ENCODE assay signal across 8 cellular contexts in genomic region chr1:75615664-75616435, GRCh38. TPM values are rescaled to one million over a fixed set of nuclear protein-coding genes. Genes with fewer than 3 reads are reported as not detected.
DNase-seq lines count a peak whose midpoint lies in the region; ATAC-seq, FAIRE-seq and TF ChIP-seq lines count a peak whose summit lies in the region.

No MANE protein-coding gene starts in this region.

- DNase-seq in GM12891 (ENCODE audit: insufficient read length, low spot score) (peak; percentile 46), T-helper 17 cell (peak in 1 of 3 donors; percentile 9), lower leg skin (ENCODE audit: low spot score in 2 of 2) (peak in 1 of 2 donors; percentile 80), thoracic aorta (ENCODE audit: low spot score) (no peak), G401 (ENCODE audit: low spot score) (no peak), NOMO-1 treated with dmso at 0.1 percent for 144 hours (lab: John Stamatoyannopoulos, UW; ENCODE audit: unreplicated experiment) (no peak)

- H3K27me3 ChIP-seq in duodenal mucosa (ENCODE audit: control insufficient read depth in 1 of 2, insufficient read depth in 2 of 2, low read length in 2 of 2): peaks cover 32 to 62% of the 10 kb centered on the region in 2 donors
- H3K27me3 ChIP-seq in thoracic aorta (replicated peaks; ENCODE audit: insufficient read depth): no peaks in the 10 kb centered on the region

- no peak for TF ChIP-seq CTCF in lower leg skin (IDR thresholded peaks at IDR 0.05)
- TF ChIP-seq CTCF in thoracic aorta (IDR thresholded peaks at IDR 0.05): no peak

- TF ChIP-seq POLR2A in GM12891 (IDR thresholded peaks at IDR 0.05; ENCODE audit: low read depth, low read length) (no peak), lower leg skin (IDR thresholded peaks at IDR 0.05) (no peak)

- H3K36me3 ChIP-seq in duodenal mucosa (ENCODE audit: control insufficient read depth in 1 of 2, insufficient read depth in 2 of 2, low read length in 2 of 2): no peaks in the 10 kb centered on the region
- no peaks in the 10 kb centered on the region for H3K36me3 ChIP-seq in thoracic aorta

- no peaks in the 10 kb centered on the region for H3K9me3 ChIP-seq in T-helper 17 cell (ENCODE audit: control insufficient read depth, low read length, poor library complexity, severe bottlenecking)
- H3K9me3 ChIP-seq in duodenal mucosa (ENCODE audit: control insufficient read depth in 1 of 2, low read length in 2 of 2): no peaks in the 10 kb centered on the region
- H3K9me3 ChIP-seq in thoracic aorta: no peaks in the 10 kb centered on the region

- peaks cover 70% of the 10 kb centered on the region for H3K27me3 Mint-ChIP-seq in T-helper 17 cell

- peak overlapping the region; percentile 33 to 60 for H3K4me3 ChIP-seq in duodenal mucosa (ENCODE audit: low read depth in 1 of 2, low read length in 2 of 2)
- peak overlapping the region; percentile 14 for H3K4me3 ChIP-seq in lower leg skin (ENCODE audit: low read depth, poor library complexity, severe bottlenecking)
- peak overlapping the region; percentile 78 for H3K4me3 ChIP-seq in thoracic aorta

- intact Hi-C loops in lower leg skin (cut with DNase I; ENCODE audit: low total_unique reads): no loop called here

- FAIRE-seq in GM12891 (lab: Jason Lieb, UNC): no peak

- H3K4me3 Mint-ChIP-seq in T-helper 17 cell: peak overlapping the region; percentile 77

- H3K36me3 Mint-ChIP-seq in T-helper 17 cell (ENCODE audit: low read depth): peaks cover 9% of the 10 kb centered on the region

- H3K27ac ChIP-seq in duodenal mucosa (ENCODE audit: low read depth, low read length) (no peak overlapping the region), thoracic aorta (no peak overlapping the region)

- no peak overlapping the region for H3K27ac Mint-ChIP-seq in T-helper 17 cell

- 0% methylated on average over 27 to 30 of the region's 72 CpGs for WGBS in lower leg skin, 2 donors

- in situ Hi-C loops in G401 (cut with HindIII; ENCODE audit: low sequenced_read_pairs): no loop called here

- no peak overlapping the region for H3K9ac ChIP-seq in duodenal mucosa (ENCODE audit: low read depth in 1 of 2, low read length in 2 of 2)

- peak; percentile 44 for ATAC-seq in HG02884 (IDR thresholded peaks at IDR 0.05; ENCODE audit: unreplicated experiment)
- ATAC-seq in T-helper 17 cell: peak; percentile 69
- no peak for ATAC-seq in thoracic aorta (ENCODE audit: insufficient number of reproducible peaks, low FRiP score, low read depth)

- H3K4me1 ChIP-seq in duodenal mucosa (ENCODE audit: control insufficient read depth in 1 of 2, insufficient read depth in 2 of 2, low read length in 2 of 2) (peaks cover 13 to 16% of the 10 kb centered on the region in 2 donors), thoracic aorta (ENCODE audit: control insufficient read depth in 1 of 2, low read depth in 2 of 2) (peaks cover 5 to 26% of the 10 kb centered on the region in 2 donors)

- peaks cover 16% of the 10 kb centered on the region for H3K4me1 Mint-ChIP-seq in T-helper 17 cell

TF ChIP-seq in GM12891, 5 proteins besides CTCF, POLR2A, EP300 and RAD21:
- TF ChIP-seq POLR2AphosphoS5 (IDR thresholded peaks at IDR 0.05; ENCODE audit: low read depth, low read length) (no peak), PAX5 (IDR thresholded peaks at IDR 0.05; ENCODE audit: insufficient read depth, low read length, severe bottlenecking) (no peak), SPI1 (IDR thresholded peaks at IDR 0.05; ENCODE audit: low read depth, low read length) (no peak), TAF1 (IDR thresholded peaks at IDR 0.05; ENCODE audit: low read depth, low read length) (no peak), POU2F2 (IDR thresholded peaks at IDR 0.05; ENCODE audit: low read depth, low read length) (no peak)

RNA-seq across cellular contexts. Expression of gene SLC44A5, which starts 4.9 kb away (rescaled TPM):
- polyA plus RNA-seq in GM12891 (2012; ENCODE audit: low read depth, missing spikeins): 1.9 TPM
- 1 to 10 TPM in 1 of 2 donors, not detected in 1; 1.1 TPM for total RNA-seq in T-helper 17 cell
- 10 to 100 TPM in 2 of 4 donors, 1 to 10 TPM in 1, under 1 TPM in 1; 0.39 to 25.4 (median 7.7) TPM for total RNA-seq in lower leg skin
- total RNA-seq in thoracic aorta: under 1 TPM; 0.28 to 0.68 TPM
- total RNA-seq in G401 (2014; rRNA removed; shearing (Covaris generic)): not detected in 2 replicates

Comparison
In these comparisons a context has a peak if more than half of its experiments do, and no peak if none do; other contexts are left out.
1. H3K4me3 ChIP-seq: peak in every context shown above with its lines; median percentile 78 in thoracic aorta; 46 in duodenal mucosa; 14 in lower leg skin.